In the genomic region with DNA sequence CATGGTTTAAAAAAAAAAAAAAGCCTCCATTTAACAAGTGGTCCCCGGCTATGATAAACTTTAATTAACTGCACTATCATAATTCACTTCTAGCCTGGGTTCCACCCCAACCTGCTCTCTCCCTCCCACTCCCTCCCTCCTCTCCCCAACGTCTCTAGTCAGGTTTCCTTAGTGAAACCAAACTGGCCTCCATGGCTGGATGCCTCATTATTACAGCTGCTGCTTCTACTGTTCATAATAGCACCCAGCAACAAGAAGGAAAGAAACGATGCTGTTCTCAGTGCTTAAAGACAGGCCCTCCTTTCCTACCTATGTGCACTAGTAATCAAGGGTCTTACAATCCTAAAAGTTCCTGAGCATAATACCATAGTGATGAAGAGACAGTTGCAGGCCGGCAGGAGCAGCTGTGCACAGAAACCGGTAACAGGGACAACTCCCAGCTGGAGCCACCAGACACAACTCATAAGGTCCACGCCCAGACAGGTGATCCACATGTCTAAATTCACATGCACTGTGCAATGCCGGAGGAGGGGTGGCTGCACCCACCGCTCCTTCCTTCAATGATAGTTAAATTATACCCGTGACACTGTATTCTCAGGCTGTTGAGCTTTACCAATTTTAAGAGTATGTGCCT, we compare ENCODE assay signal across 7 cellular contexts. TPM values are rescaled to one million over a fixed set of nuclear protein-coding genes. Genes with fewer than 3 reads are reported as not detected.
DNase-seq lines count a peak whose midpoint lies in the region; ATAC-seq, FAIRE-seq and TF ChIP-seq lines count a peak whose summit lies in the region.

No MANE protein-coding gene starts in this region.

- 75% methylated on average over 9 of the region's 9 CpGs for WGBS in liver

- no peak overlapping the region for H3K4me3 ChIP-seq in liver (ENCODE audit: low read depth in 1 of 3, low read length in 3 of 3)

- TF ChIP-seq CTCF in liver (IDR thresholded peaks at IDR 0.05; ENCODE audit: low read depth, low read length, missing input control), result no peak

- no peaks in the 10 kb centered on the region for H3K9me3 ChIP-seq in liver (ENCODE audit: control insufficient read depth in 4 of 4, low read length in 3 of 4)

- ATAC-seq in HG02678 (IDR thresholded peaks at IDR 0.05; ENCODE audit: unreplicated experiment), result peak; percentile 55

- no peaks in the 10 kb centered on the region for H3K27me3 ChIP-seq in liver (ENCODE audit: control insufficient read depth in 4 of 4, insufficient read depth in 4 of 4, low read length in 3 of 4)

- no peak overlapping the region for H3K9ac ChIP-seq in liver (ENCODE audit: low read depth in 1 of 2, low read length in 2 of 2)

- peaks cover 11 to 44% (median 24%) of the 10 kb centered on the region in 4 donors for H3K4me1 ChIP-seq in liver (ENCODE audit: control insufficient read depth in 4 of 4, insufficient read depth in 4 of 4, low read length in 3 of 4)

- H3K27ac ChIP-seq in liver (ENCODE audit: low read depth in 1 of 2, low read length in 2 of 2), result peak overlapping the region; percentile 80 to 82

- DNase-seq in GM18507 (ENCODE audit: extremely low spot score, insufficient read length, low read depth) (no peak), occipital lobe (lab: John Stamatoyannopoulos, UW) (no peak), mucosa of gallbladder (ENCODE audit: low spot score) (no peak)
- DNase-seq in effector CD4-positive, alpha-beta T cell, result no peak

- peaks cover 0 to 2% (median 0%) of the 10 kb centered on the region in 4 donors for H3K36me3 ChIP-seq in liver (ENCODE audit: control insufficient read depth in 4 of 4, insufficient read depth in 3 of 4, low read depth in 1 of 4, low read length in 3 of 4)

- no peak for TF ChIP-seq RAD21 in liver (IDR thresholded peaks at IDR 0.05)

- peak; percentile 87 for FAIRE-seq in GM18507 (lab: Jason Lieb, UNC)

TF ChIP-seq in PFSK-1, 5 proteins besides CTCF, POLR2A, EP300 and RAD21:
- no peak for TF ChIP-seq TAF1 (IDR thresholded peaks at IDR 0.05; ENCODE audit: borderline replicate concordance, insufficient read depth, low read length)
- TF ChIP-seq SIN3A (IDR thresholded peaks at IDR 0.05; ENCODE audit: borderline replicate concordance, insufficient read depth, low read length), result no peak
- 0 out of 2 replicates have a peak, but pooled peaks have one; percentile 0 for TF ChIP-seq POLR2AphosphoS5 (IDR thresholded peaks at IDR 0.05; ENCODE audit: low read depth, low read length)

TF ChIP-seq in liver, 16 proteins besides CTCF, POLR2A, EP300 and RAD21:
- TF ChIP-seq, protein P1, sequence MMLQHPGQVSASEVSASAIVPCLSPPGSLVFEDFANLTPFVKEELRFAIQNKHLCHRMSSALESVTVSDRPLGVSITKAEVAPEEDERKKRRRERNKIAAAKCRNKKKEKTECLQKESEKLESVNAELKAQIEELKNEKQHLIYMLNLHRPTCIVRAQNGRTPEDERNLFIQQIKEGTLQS (IDR thresholded peaks at IDR 0.05), result no peak
- no peak for TF ChIP-seq GABPA (IDR thresholded peaks at IDR 0.05 in 1 of 2, conservative IDR thresholded peaks at IDR 0.05 in 1 of 2)
- no peak for TF ChIP-seq TAF1 (conservative IDR thresholded peaks at IDR 0.05)
- TF ChIP-seq JUND (IDR thresholded peaks at IDR 0.05), result no peak
- no peak for TF ChIP-seq SP1 (IDR thresholded peaks at IDR 0.05)
- no peak for TF ChIP-seq RXRA (IDR thresholded peaks at IDR 0.05)
- TF ChIP-seq, protein P2, sequence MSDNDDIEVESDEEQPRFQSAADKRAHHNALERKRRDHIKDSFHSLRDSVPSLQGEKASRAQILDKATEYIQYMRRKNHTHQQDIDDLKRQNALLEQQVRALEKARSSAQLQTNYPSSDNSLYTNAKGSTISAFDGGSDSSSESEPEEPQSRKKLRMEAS (IDR thresholded peaks at IDR 0.05), result no peak
- TF ChIP-seq FOXA1 (IDR thresholded peaks at IDR 0.05), result no peak
- TF ChIP-seq, protein P3, sequence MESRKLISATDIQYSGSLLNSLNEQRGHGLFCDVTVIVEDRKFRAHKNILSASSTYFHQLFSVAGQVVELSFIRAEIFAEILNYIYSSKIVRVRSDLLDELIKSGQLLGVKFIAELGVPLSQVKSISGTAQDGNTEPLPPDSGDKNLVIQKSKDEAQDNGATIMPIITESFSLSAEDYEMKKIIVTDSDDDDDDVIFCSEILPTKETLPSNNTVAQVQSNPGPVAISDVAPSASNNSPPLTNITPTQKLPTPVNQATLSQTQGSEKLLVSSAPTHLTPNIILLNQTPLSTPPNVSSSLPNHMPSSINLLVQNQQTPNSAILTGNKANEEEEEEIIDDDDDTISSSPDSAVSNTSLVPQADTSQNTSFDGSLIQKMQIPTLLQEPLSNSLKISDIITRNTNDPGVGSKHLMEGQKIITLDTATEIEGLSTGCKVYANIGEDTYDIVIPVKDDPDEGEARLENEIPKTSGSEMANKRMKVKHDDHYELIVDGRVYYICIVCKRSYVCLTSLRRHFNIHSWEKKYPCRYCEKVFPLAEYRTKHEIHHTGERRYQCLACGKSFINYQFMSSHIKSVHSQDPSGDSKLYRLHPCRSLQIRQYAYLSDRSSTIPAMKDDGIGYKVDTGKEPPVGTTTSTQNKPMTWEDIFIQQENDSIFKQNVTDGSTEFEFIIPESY (IDR thresholded peaks at IDR 0.05), result no peak
- TF ChIP-seq NR2F2 (IDR thresholded peaks at IDR 0.05), result no peak
- TF ChIP-seq, protein P4, sequence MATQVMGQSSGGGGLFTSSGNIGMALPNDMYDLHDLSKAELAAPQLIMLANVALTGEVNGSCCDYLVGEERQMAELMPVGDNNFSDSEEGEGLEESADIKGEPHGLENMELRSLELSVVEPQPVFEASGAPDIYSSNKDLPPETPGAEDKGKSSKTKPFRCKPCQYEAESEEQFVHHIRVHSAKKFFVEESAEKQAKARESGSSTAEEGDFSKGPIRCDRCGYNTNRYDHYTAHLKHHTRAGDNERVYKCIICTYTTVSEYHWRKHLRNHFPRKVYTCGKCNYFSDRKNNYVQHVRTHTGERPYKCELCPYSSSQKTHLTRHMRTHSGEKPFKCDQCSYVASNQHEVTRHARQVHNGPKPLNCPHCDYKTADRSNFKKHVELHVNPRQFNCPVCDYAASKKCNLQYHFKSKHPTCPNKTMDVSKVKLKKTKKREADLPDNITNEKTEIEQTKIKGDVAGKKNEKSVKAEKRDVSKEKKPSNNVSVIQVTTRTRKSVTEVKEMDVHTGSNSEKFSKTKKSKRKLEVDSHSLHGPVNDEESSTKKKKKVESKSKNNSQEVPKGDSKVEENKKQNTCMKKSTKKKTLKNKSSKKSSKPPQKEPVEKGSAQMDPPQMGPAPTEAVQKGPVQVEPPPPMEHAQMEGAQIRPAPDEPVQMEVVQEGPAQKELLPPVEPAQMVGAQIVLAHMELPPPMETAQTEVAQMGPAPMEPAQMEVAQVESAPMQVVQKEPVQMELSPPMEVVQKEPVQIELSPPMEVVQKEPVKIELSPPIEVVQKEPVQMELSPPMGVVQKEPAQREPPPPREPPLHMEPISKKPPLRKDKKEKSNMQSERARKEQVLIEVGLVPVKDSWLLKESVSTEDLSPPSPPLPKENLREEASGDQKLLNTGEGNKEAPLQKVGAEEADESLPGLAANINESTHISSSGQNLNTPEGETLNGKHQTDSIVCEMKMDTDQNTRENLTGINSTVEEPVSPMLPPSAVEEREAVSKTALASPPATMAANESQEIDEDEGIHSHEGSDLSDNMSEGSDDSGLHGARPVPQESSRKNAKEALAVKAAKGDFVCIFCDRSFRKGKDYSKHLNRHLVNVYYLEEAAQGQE (IDR thresholded peaks at IDR 0.05), result no peak
- TF ChIP-seq HNF4G (IDR thresholded peaks at IDR 0.05), result no peak
- no peak for TF ChIP-seq EGR1 (IDR thresholded peaks at IDR 0.05; ENCODE audit: low read depth in 2 of 2)
- TF ChIP-seq FOXA2 (IDR thresholded peaks at IDR 0.05), result no peak
- TF ChIP-seq HNF4A (conservative IDR thresholded peaks at IDR 0.05), result no peak
- TF ChIP-seq YY1 (IDR thresholded peaks at IDR 0.05), result no peak

RNA-seq across cellular contexts. Expression of a gene that starts 6.2 kb away (rescaled TPM):
- polyA plus RNA-seq in PFSK-1 (2012; ENCODE audit: insufficient read length, low read depth), result 91.0 TPM
- total RNA-seq in liver (10 to 100 TPM in 1 of 2 donors, 1 to 10 TPM in 1; 7.6 to 15.8 TPM), occipital lobe (72.7 TPM), mucosa of gallbladder (70.9 TPM)
- 1 to 10 TPM; 3.8 to 7.1 TPM for polyA plus RNA-seq in liver
